27 cellular contexts compared by ENCODE assay signal in the genomic region with DNA sequence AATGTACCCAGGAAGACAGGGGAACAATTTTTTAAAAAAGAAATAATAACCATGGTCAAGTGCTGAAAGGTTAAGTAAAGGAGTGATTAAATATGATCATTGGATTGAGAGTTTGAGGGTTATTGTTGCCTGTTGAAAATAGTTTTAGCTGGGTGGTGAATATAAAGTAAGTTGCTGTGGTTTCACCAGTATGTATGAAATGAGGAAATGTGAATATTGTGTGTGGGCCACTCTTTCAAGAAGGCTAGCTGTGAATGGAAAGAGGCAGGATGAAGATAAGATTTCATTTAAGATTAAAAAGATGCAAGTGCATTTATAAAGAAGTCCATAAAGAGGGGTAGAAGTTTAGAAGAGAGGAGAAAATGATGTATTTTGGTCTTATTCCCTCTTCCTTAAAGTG. TPM values are rescaled to one million over a fixed set of nuclear protein-coding genes. Genes with fewer than 3 reads are reported as not detected.
DNase-seq lines count a peak whose midpoint lies in the region; ATAC-seq and TF ChIP-seq lines count a peak whose summit lies in the region.
"Had no signal": no experiment of that assay in that cellular context is flagged by ENCODE, and none has a peak within 500 bp of the region (broad histone marks: within the 10 kb centered on the region; RNA-seq: fewer than 3 reads in every experiment).

No MANE protein-coding gene starts in this region.

- in situ Hi-C loops in astrocyte of the cerebellum (cut with HindIII; ENCODE audit: low sequenced_read_pairs), result no loop called here

- H3K4me3 ChIP-seq in Loucy (ENCODE audit: low read length, poor library complexity, severe bottlenecking) (no peak overlapping the region), astrocyte of the cerebellum (ENCODE audit: low read depth, low read length) (no peak overlapping the region), lower lobe of right lung (no peak overlapping the region), ascending aorta (no peak overlapping the region)
- H3K4me3 ChIP-seq: GM23248, left ventricle myocardium inferior, SJCRH30, vagina had no signal

- H3K9me3 ChIP-seq in Loucy (ENCODE audit: insufficient read depth, low read depth, low read length) (no peaks in the 10 kb centered on the region), lower lobe of right lung (no peaks in the 10 kb centered on the region), ascending aorta (no peaks in the 10 kb centered on the region)
- H3K9me3 ChIP-seq: left ventricle myocardium inferior, SJCRH30, vagina had no signal

- peak overlapping the region; percentile 66 for H2AFZ ChIP-seq in Loucy (ENCODE audit: low read length)
- H2AFZ ChIP-seq: GM23248, parathyroid adenoma had no signal

- H3K27me3 ChIP-seq in Loucy (ENCODE audit: insufficient read depth, low read length, poor library complexity, severe bottlenecking) (no peaks in the 10 kb centered on the region), lower lobe of right lung (ENCODE audit: low read depth) (no peaks in the 10 kb centered on the region), ascending aorta (no peaks in the 10 kb centered on the region)
- H3K27me3 ChIP-seq: SJCRH30, vagina had no signal

- H4K20me1 ChIP-seq in Loucy (ENCODE audit: insufficient read depth, low read length, poor library complexity, severe bottlenecking), result no peaks in the 10 kb centered on the region

- intact Hi-C loops in lower lobe of right lung (cut with DNase I), result no loop called here
- intact Hi-C loops in ascending aorta (cut with DNase I), result no loop called here

- no peaks in the 10 kb centered on the region for H3K9me2 ChIP-seq in Loucy (replicated peaks; ENCODE audit: low read depth, low read length)

- H3F3A ChIP-seq in Loucy (ENCODE audit: low read depth), result no peaks in the 10 kb centered on the region

- H3K27ac ChIP-seq in lower lobe of right lung (no peak overlapping the region), ascending aorta (no peak overlapping the region)
- H3K27ac ChIP-seq: C4-2B, GM23248, left ventricle myocardium inferior, parathyroid adenoma, SJCRH30, vagina had no signal

- H3K9ac ChIP-seq in Loucy (ENCODE audit: low read depth, low read length, poor library complexity, severe bottlenecking), result peak overlapping the region; percentile 5
- H3K9ac ChIP-seq: GM23248, parathyroid adenoma had no signal

- DNase-seq in GM03348 (ENCODE audit: low spot score), result peak; percentile 7
- peak; percentile 28 for DNase-seq in astrocyte of the cerebellum (ENCODE audit: low read depth)
- peak; percentile 13 for DNase-seq in kidney tubule cell (ENCODE audit: low spot score)
- no peak for DNase-seq in lower lobe of right lung
- DNase-seq in NCI-H1105 (lab: John Stamatoyannopoulos, UW), result no peak
- DNase-seq in ascending aorta (ENCODE audit: low spot score in 2 of 2), result no peak
- DNase-seq: ACHN; activated CD8-positive, alpha-beta T cell treated with anti-CD3 and anti-CD28 coated beads for 36 hours; activated T-cell treated with anti-CD3 and anti-CD28 coated beads, Interleukin-2, amount 50 U/mL, for 1 hour; cerebellar nuclear complex; effector memory CD4-positive, alpha-beta T cell; GM23248; left ventricle myocardium inferior; midbrain; MM.1S; NCI-H1930; NCI-H226; SJCRH30 had no signal

- H3K79me2 ChIP-seq in Loucy (ENCODE audit: insufficient read depth, low read length), result no peaks in the 10 kb centered on the region
- H3K79me2 ChIP-seq: parathyroid adenoma had no signal

- H3K4me1 ChIP-seq in Loucy (ENCODE audit: insufficient read depth, low read length, poor library complexity, severe bottlenecking) (peaks cover 9% of the 10 kb centered on the region), lower lobe of right lung (no peaks in the 10 kb centered on the region), ascending aorta (no peaks in the 10 kb centered on the region)
- H3K4me1 ChIP-seq: left ventricle myocardium inferior, parathyroid adenoma had no signal

- H3K36me3 ChIP-seq in Loucy (ENCODE audit: insufficient read depth, low read length), result no peaks in the 10 kb centered on the region
- no peaks in the 10 kb centered on the region for H3K36me3 ChIP-seq in lower lobe of right lung
- H3K36me3 ChIP-seq in ascending aorta, result no peaks in the 10 kb centered on the region
- H3K36me3 ChIP-seq: left ventricle myocardium inferior, SJCRH30, vagina had no signal

- H3K4me2 ChIP-seq in Loucy (ENCODE audit: low read depth, low read length, poor library complexity, severe bottlenecking), result peak overlapping the region; percentile 45

- ATAC-seq in lower lobe of right lung, result no peak
- ATAC-seq in HG03460 (IDR thresholded peaks at IDR 0.05; ENCODE audit: unreplicated experiment), result no peak
- ATAC-seq: activated CD8-positive, alpha-beta T cell treated with anti-CD3 and anti-CD28 coated beads for 36 hours; esophagus mucosa; natural killer cell treated with Interleukin-12 subunit alpha and Interleukin-12 subunit beta and Interleukin-15 and Interleukin-18, amount 100 ng/mL, for 72 hours; Panc1; stimulated activated memory B cell treated with anti-CD40 and anti-IgM and Interleukin-4, amounts not matched to agents 10 μg/mL and 1 μg/mL and 100 μg/mL, for 72 hours had no signal

- no peak for TF ChIP-seq CTCF in Loucy (conservative IDR thresholded peaks at IDR 0.05; ENCODE audit: low read length)
- no peak for TF ChIP-seq CTCF in astrocyte of the cerebellum (IDR thresholded peaks at IDR 0.05; ENCODE audit: low read depth, low read length, missing control alignments)
- TF ChIP-seq CTCF in lower lobe of right lung (IDR thresholded peaks at IDR 0.05), result no peak
- TF ChIP-seq CTCF in ascending aorta (IDR thresholded peaks at IDR 0.05), result no peak

RNA-seq across cellular contexts. Expression of gene GULP1, which starts 53.8 kb away (rescaled TPM):
- 27.6 TPM for total RNA-seq in lower lobe of right lung
- 67.8 TPM for total RNA-seq in ascending aorta
- total RNA-seq: activated CD8-positive, alpha-beta T cell treated with anti-CD3 and anti-CD28 coated beads for 36 hours; natural killer cell treated with Interleukin-12 subunit alpha and Interleukin-12 subunit beta and Interleukin-15 and Interleukin-18, amount 100 ng/mL, for 72 hours had no signal

Comparison
In these comparisons a context has a peak if more than half of its experiments do, and no peak if none do; other contexts are left out.
1. DNase-seq: peak in GM03348 (single experiment), astrocyte of the cerebellum (single experiment) and kidney tubule cell (single experiment); none in lower lobe of right lung (single experiment), NCI-H1105 (single experiment) and ascending aorta (0 of 2).